ENCODE assay signal across 13 cellular contexts in genomic region chr6:109373333-109373732, GRCh38. TPM values are rescaled to one million over a fixed set of nuclear protein-coding genes. Genes with fewer than 3 reads are reported as not detected.
DNase-seq lines count a peak whose midpoint lies in the region; ATAC-seq, FAIRE-seq and TF ChIP-seq lines count a peak whose summit lies in the region.
"Had no signal": no experiment of that assay in that cellular context is flagged by ENCODE, and none has a peak within 500 bp of the region (broad histone marks: within the 10 kb centered on the region; RNA-seq: fewer than 3 reads in every experiment).

No MANE protein-coding gene starts in this region.

- POLR2A ChIA-PET in K562 (lab: Yijun Ruan, JAX), result interaction anchor here (0.7 to 1.4 kb wide), 3 partner anchors 10 to 134 kb away, joined by 3 to 11 read pairs (median 3); partner anchors contain the start of gene CD164

- H3K27me3 ChIP-seq in K562 (ENCODE audit: control insufficient read depth in 2 of 2, insufficient read depth in 2 of 2, low read length in 2 of 2) (no peaks in the 10 kb centered on the region), tibial nerve (no peaks in the 10 kb centered on the region)
- H3K27me3 ChIP-seq: right lobe of liver had no signal

- TF ChIP-seq CTCF in K562 (IDR thresholded peaks at IDR 0.05 in 2 of 3, conservative IDR thresholded peaks at IDR 0.05 in 1 of 3; ENCODE audit: insufficient read depth in 2 of 3, low read depth in 1 of 3, low read length in 3 of 3) (no peak), tibial nerve (IDR thresholded peaks at IDR 0.05) (no peak)

- H3K79me2 ChIP-seq in K562 (ENCODE audit: control insufficient read depth, insufficient read depth, low read length), result peaks cover 93% of the 10 kb centered on the region

- 90% methylated on average over 4 of the region's 4 CpGs for WGBS in K562 (ENCODE audit: insufficient coverage, low coverage, missing lambda C conversion rate)
- WGBS in tibial nerve, 2 donors, result 76 to 84% methylated on average over 4 of the region's 4 CpGs

- H3K9ac ChIP-seq in K562 (ENCODE audit: insufficient read depth in 1 of 2, low read depth in 2 of 2, low read length in 2 of 2), result no peak overlapping the region
- H3K9ac ChIP-seq: SK-N-SH had no signal

- no peak overlapping the region for H3K4me2 ChIP-seq in K562 (ENCODE audit: insufficient read depth, low read length)
- H3K4me2 ChIP-seq: SK-N-SH had no signal

- H3K9me3 ChIP-seq in K562 (replicated peaks; ENCODE audit: control insufficient read depth, insufficient read depth, low read depth, low read length) (no peaks in the 10 kb centered on the region), tibial nerve (no peaks in the 10 kb centered on the region)
- H3K9me3 ChIP-seq: right lobe of liver, SK-N-SH had no signal

- no peak for FAIRE-seq in K562 (lab: Jason Lieb, UNC)

- no peak; the same call in 1 of the 2 replicates for TF ChIP-seq POLR2A in K562 (conservative IDR thresholded peaks at IDR 0.05)
- TF ChIP-seq POLR2A in tibial nerve (IDR thresholded peaks at IDR 0.05), result no peak

- no TSS peak for BruUV-seq in K562 (replicated peaks; lab: Mats Ljungman, UMichigan)

- H3K27ac ChIP-seq in K562 (ENCODE audit: extremely low read depth, low read depth, low read length), result no peak overlapping the region
- H3K27ac ChIP-seq in tibial nerve, result no peak overlapping the region
- H3K27ac ChIP-seq: right lobe of liver had no signal

- TF ChIP-seq EP300 in K562 (IDR thresholded peaks at IDR 0.05; ENCODE audit: low read length) (no peak), tibial nerve (IDR thresholded peaks at IDR 0.05) (no peak)

- CTCF ChIA-PET in K562 (lab: Yijun Ruan, JAX; ENCODE audit: low intra/inter-chr PET ratio), result no interaction called here

- in situ Hi-C loops in K562 (cut with MboI), result no loop called here

- TF ChIP-seq RAD21 in K562 (CRISPR knock-in tag; conservative IDR thresholded peaks at IDR 0.05 in 1 of 2, IDR thresholded peaks at IDR 0.05 in 1 of 2), result no peak

- no peak overlapping the region for H2AFZ ChIP-seq in K562 (ENCODE audit: low read depth, low read length)

- H3K9me1 ChIP-seq in K562 (ENCODE audit: control insufficient read depth, insufficient read depth, low read length), result no peaks in the 10 kb centered on the region

- intact Hi-C loops in K562 (cut with micrococcal nuclease), result no loop called here

- H3K36me3 ChIP-seq in K562 (ENCODE audit: control insufficient read depth, insufficient read depth, low read length), result peaks cover 100% of the 10 kb centered on the region
- peaks cover 0 to 84% (median 27%) of the 10 kb centered on the region in 3 donors for H3K36me3 ChIP-seq in tibial nerve

- ATAC-seq in GM19438 (IDR thresholded peaks at IDR 0.05; ENCODE audit: low read depth, unreplicated experiment) (peak; percentile 6), HG03103 (IDR thresholded peaks at IDR 0.05; ENCODE audit: low read depth, unreplicated experiment) (peak; percentile 3), K562 (no peak; the same call in 2 of the 3 replicates), HG03159 (IDR thresholded peaks at IDR 0.05; ENCODE audit: unreplicated experiment) (no peak)

- peaks cover 0 to 19% of the 10 kb centered on the region in 2 experiments; a peak in 2 of 5 replicates for H3K4me1 ChIP-seq in K562 (replicated peaks in 1 of 2; ENCODE audit: control insufficient read depth in 2 of 2, insufficient read depth in 2 of 2, low read length in 2 of 2)
- peaks cover 0 to 70% (median 18%) of the 10 kb centered on the region in 4 donors for H3K4me1 ChIP-seq in tibial nerve

- peak overlapping the region; percentile 33 for H3K4me3 ChIP-seq in GM08714 (ENCODE audit: low read length)
- H3K4me3 ChIP-seq in K562, result no peak overlapping the region
- no peak overlapping the region for H3K4me3 ChIP-seq in tibial nerve
- H3K4me3 ChIP-seq: lung, right lobe of liver had no signal

- DNase-seq in K562 (ENCODE audit: extremely low read depth in 1 of 4, low spot score in 3 of 4) (no peak), tibial nerve (ENCODE audit: low spot score in 2 of 2) (no peak), SIG-M5 treated with dmso at 0.1 percent for 504 hours (lab: John Stamatoyannopoulos, UW; ENCODE audit: unreplicated experiment) (no peak)
- DNase-seq in NK-92 treated with Interleukin-12 subunit alpha and Interleukin-12 subunit beta, amount 100 ng/mL, for 24 hours (lab: John Stamatoyannopoulos, UW), result no peak
- DNase-seq: H9, NCI-H510A, right lobe of liver, SK-N-SH had no signal

- H4K20me1 ChIP-seq in K562 (replicated peaks; ENCODE audit: control insufficient read depth, insufficient read depth, low read length), result peaks cover 4% of the 10 kb centered on the region; the same call in 1 of the 2 replicates

TF ChIP-seq in K562, 482 proteins besides CTCF, POLR2A, EP300 and RAD21:
- TF ChIP-seq GATAD2A (IDR thresholded peaks at IDR 0.05) (no peak), RBFOX2 (IDR thresholded peaks at IDR 0.05; ENCODE audit: low read depth, low read length) (peak; percentile 54), POLR2AphosphoS2 (IDR thresholded peaks at IDR 0.05; ENCODE audit: low read length) (peak; percentile 6; the same call in 1 of the 2 replicates), NR1H2 (CRISPR knock-in tag; IDR thresholded peaks at IDR 0.05) (no peak)

RNA-seq across cellular contexts. Expression of gene CD164, which starts 8.9 kb away (rescaled TPM):
- total RNA-seq in K562 (2011; cell fraction: chromatin; rRNA removed; ENCODE audit: low replicate concordance), result 114 and 222 TPM in 2 replicates
- 162 and 212 TPM in 2 replicates for total RNA-seq in K562 (2011; cell fraction: nucleolus; rRNA removed)
- total RNA-seq in K562 (2011; cell fraction: nucleoplasm; rRNA removed), result 243 and 317 TPM in 2 replicates
- total RNA-seq in K562 (2014; rRNA removed), result 79.5 and 92.7 TPM in 2 replicates
- 121 and 134 TPM in 2 replicates for total RNA-seq in K562 (2014; rRNA removed; fragmentation: Illumina TruSeq; extraction: Trizol)
- total RNA-seq in K562 (2015; rRNA removed; fragmentation: Illumina TruSeq; extraction: Trizol), result 191 and 199 TPM in 2 replicates
- total RNA-seq in K562 (2021), result 164 and 169 TPM in 2 replicates
- 317 and 349 TPM in 2 replicates for polyA plus RNA-seq in K562 (2011; rRNA removed)
- polyA plus RNA-seq in K562 (2011; cell fraction: cytosol; rRNA removed), result 107 and 156 TPM in 2 replicates
- polyA plus RNA-seq in K562 (2011; cell fraction: nucleus; rRNA removed), result 302 and 407 TPM in 2 replicates
- 177 and 329 TPM in 2 replicates for polyA plus RNA-seq in K562 (2012)
- polyA plus RNA-seq in K562 (2014; fragmentation: Illumina TruSeq; extraction: Trizol), result 186 and 188 TPM in 2 replicates
- polyA plus RNA-seq in K562 (2014; fragmentation: Nextera tagmentation; extraction: Ambion mirVana), result 100 to 1,000 TPM; 165 to 179 TPM
- 117 and 143 TPM in 2 replicates for polyA plus RNA-seq in K562 (2014; rRNA removed)
- 159 and 195 TPM in 2 replicates for polyA minus RNA-seq in K562 (2011; rRNA and poly(A)+ RNA removed)
- 154 and 189 TPM in 2 replicates for polyA minus RNA-seq in K562 (2011; cell fraction: cytosol; rRNA and poly(A)+ RNA removed)
- 130 and 232 TPM in 2 replicates for polyA minus RNA-seq in K562 (2011; cell fraction: nucleus; rRNA and poly(A)+ RNA removed)
- 100 to 1,000 TPM; 119 to 175 (median 129) TPM for total RNA-seq in tibial nerve

Comparison
In these comparisons a context has a peak if more than half of its experiments do, and no peak if none do; other contexts are left out.
1. ATAC-seq: peak in GM19438 (single experiment) and HG03103 (single experiment); none in K562 (single experiment) and HG03159 (single experiment).